ENCODE assay signal across 2 cellular contexts in genomic region chr1:235575597-235575996, GRCh38.
TF ChIP-seq lines count a peak whose summit lies in the region.

No MANE protein-coding gene starts in this region.

TF ChIP-seq in GM23338, 12 proteins besides CTCF, POLR2A, EP300 and RAD21:
- no peak for TF ChIP-seq ZNF462 (CRISPR knock-in tag; IDR thresholded peaks at IDR 0.05)
- TF ChIP-seq ZNF114 (CRISPR knock-in tag; IDR thresholded peaks at IDR 0.05): no peak
- TF ChIP-seq REST (IDR thresholded peaks at IDR 0.05; ENCODE audit: unreplicated experiment): no peak
- no peak for TF ChIP-seq CREB1 (CRISPR knock-in tag; IDR thresholded peaks at IDR 0.05; ENCODE audit: low read depth)
- TF ChIP-seq EZH2 (IDR thresholded peaks at IDR 0.05; ENCODE audit: low read depth, unreplicated experiment): no peak
- TF ChIP-seq NANOG (IDR thresholded peaks at IDR 0.05; ENCODE audit: borderline replicate concordance): no peak
- TF ChIP-seq ETS1 (IDR thresholded peaks at IDR 0.05): no peak
- no peak for TF ChIP-seq POLR2AphosphoS5 (IDR thresholded peaks at IDR 0.05; ENCODE audit: low read depth)
- no peak for TF ChIP-seq EZH2phosphoT487 (IDR thresholded peaks at IDR 0.05; ENCODE audit: unreplicated experiment)
- TF ChIP-seq ZNF331 (CRISPR knock-in tag; IDR thresholded peaks at IDR 0.05; ENCODE audit: low read depth): no peak
- TF ChIP-seq JUNB (IDR thresholded peaks at IDR 0.05; ENCODE audit: unreplicated experiment): no peak

TF ChIP-seq in K562, 482 proteins besides CTCF, POLR2A, EP300 and RAD21:
- TF ChIP-seq ZNF609 (CRISPR knock-in tag; IDR thresholded peaks at IDR 0.05; ENCODE audit: borderline replicate concordance) (no peak), ZNF354B (CRISPR knock-in tag; IDR thresholded peaks at IDR 0.05) (no peak), ZFP91 (CRISPR knock-in tag; IDR thresholded peaks at IDR 0.05) (no peak), PHF21A (IDR thresholded peaks at IDR 0.05; ENCODE audit: borderline replicate concordance, low read depth) (no peak), IRF2 (CRISPR knock-in tag; IDR thresholded peaks at IDR 0.05) (no peak), OTX1 (CRISPR knock-in tag; IDR thresholded peaks at IDR 0.05) (no peak), ATF2 (CRISPR knock-in tag; IDR thresholded peaks at IDR 0.05) (no peak), ZFPM2 (CRISPR knock-in tag; IDR thresholded peaks at IDR 0.05) (no peak), PTTG1 (tag; IDR thresholded peaks at IDR 0.05; ENCODE audit: low read depth) (no peak), RFX1 (IDR thresholded peaks at IDR 0.05) (no peak), DMBX1 (CRISPR knock-in tag; IDR thresholded peaks at IDR 0.05; ENCODE audit: borderline replicate concordance) (no peak), ZNF655 (CRISPR knock-in tag; IDR thresholded peaks at IDR 0.05) (no peak), TFAM (CRISPR knock-in tag; conservative IDR thresholded peaks at IDR 0.05) (no peak), HDAC8 (tag; IDR thresholded peaks at IDR 0.05) (no peak), CREB5 (CRISPR knock-in tag; IDR thresholded peaks at IDR 0.05) (no peak)
